Comparison of ENCODE assay signal across 1 cellular context in the genomic region with DNA sequence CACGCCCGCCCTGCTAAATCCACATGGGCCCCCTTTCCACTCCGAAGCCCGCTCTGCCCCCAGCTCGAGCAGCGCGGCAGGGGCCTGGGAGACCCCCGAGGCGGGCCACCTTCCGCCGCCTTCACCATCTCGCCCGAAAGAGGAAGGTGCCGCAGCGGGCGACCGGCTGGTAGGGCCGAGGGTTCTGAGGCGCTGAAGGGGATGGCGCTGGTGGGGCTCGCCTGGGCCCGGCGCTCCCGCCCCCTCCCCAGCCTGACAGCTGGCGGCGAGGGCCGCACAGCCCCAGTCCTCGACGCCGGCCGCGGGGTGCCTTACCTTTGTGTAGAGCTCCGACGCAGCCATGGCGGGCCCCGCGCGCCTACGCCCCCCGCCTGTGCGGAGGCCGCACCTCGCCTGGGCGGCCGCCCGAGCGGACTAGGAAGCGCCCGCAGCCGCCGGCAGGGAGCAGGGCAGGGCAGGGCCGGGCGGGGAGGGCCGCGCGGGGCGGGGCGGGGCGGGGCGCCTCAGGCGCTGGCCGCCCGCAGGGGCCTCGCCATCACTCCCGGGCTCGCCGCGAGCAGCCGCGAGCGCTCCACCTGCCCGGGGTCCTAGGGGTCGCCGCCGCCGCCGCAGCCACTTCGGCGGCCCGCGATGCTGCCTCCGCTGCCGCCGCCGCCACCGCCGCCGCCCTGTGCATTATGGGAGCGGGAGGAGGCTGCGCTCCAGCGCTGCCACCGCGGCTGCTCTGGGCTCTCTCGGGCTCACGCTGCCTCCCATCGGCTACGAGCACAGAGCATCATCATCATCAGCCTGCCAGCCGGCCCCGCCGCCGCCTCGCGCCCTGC.
TF ChIP-seq lines count a peak whose summit lies in the region.

A gene (minus strand): TSS at position 416 of the 824 bp plus-strand sequence. CDS start 74 bp downstream, at position 342.

TF ChIP-seq in HepG2, 621 proteins besides CTCF, POLR2A, EP300 and RAD21 (continued from another document and continues in another):
- no peak for TF ChIP-seq SIX1 (CRISPR knock-in tag; IDR thresholded peaks at IDR 0.05; ENCODE audit: borderline replicate concordance)
- TF ChIP-seq, protein P1, sequence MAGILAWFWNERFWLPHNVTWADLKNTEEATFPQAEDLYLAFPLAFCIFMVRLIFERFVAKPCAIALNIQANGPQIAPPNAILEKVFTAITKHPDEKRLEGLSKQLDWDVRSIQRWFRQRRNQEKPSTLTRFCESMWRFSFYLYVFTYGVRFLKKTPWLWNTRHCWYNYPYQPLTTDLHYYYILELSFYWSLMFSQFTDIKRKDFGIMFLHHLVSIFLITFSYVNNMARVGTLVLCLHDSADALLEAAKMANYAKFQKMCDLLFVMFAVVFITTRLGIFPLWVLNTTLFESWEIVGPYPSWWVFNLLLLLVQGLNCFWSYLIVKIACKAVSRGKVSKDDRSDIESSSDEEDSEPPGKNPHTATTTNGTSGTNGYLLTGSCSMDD (CRISPR knock-in tag; IDR thresholded peaks at IDR 0.05) = no peak
- no peak for TF ChIP-seq ATF1 (CRISPR knock-in tag; IDR thresholded peaks at IDR 0.05)
- TF ChIP-seq CENPX (CRISPR knock-in tag; IDR thresholded peaks at IDR 0.05) = no peak
- TF ChIP-seq MTA1 (CRISPR knock-in tag; IDR thresholded peaks at IDR 0.05; ENCODE audit: borderline replicate concordance) = peak; percentile 25; the same call in 1 of the 2 replicates
- TF ChIP-seq, protein P2, sequence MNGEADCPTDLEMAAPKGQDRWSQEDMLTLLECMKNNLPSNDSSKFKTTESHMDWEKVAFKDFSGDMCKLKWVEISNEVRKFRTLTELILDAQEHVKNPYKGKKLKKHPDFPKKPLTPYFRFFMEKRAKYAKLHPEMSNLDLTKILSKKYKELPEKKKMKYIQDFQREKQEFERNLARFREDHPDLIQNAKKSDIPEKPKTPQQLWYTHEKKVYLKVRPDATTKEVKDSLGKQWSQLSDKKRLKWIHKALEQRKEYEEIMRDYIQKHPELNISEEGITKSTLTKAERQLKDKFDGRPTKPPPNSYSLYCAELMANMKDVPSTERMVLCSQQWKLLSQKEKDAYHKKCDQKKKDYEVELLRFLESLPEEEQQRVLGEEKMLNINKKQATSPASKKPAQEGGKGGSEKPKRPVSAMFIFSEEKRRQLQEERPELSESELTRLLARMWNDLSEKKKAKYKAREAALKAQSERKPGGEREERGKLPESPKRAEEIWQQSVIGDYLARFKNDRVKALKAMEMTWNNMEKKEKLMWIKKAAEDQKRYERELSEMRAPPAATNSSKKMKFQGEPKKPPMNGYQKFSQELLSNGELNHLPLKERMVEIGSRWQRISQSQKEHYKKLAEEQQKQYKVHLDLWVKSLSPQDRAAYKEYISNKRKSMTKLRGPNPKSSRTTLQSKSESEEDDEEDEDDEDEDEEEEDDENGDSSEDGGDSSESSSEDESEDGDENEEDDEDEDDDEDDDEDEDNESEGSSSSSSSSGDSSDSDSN (CRISPR knock-in tag; IDR thresholded peaks at IDR 0.05) = peak; percentile 58; the same call in 1 of the 2 replicates
- 0 out of 2 replicates have a peak, but pooled peaks have one; percentile 29 for TF ChIP-seq TGIF2 (CRISPR knock-in tag; IDR thresholded peaks at IDR 0.05)
- TF ChIP-seq HNRNPLL (IDR thresholded peaks at IDR 0.05; ENCODE audit: low read depth, low read length, poor library complexity, severe bottlenecking) = peak; percentile 50
- no peak for TF ChIP-seq CEBPG (CRISPR knock-in tag; IDR thresholded peaks at IDR 0.05)
- peak; percentile 25; the same call in 1 of the 2 replicates for TF ChIP-seq KMT2A (CRISPR knock-in tag; IDR thresholded peaks at IDR 0.05)
- 0 out of 2 replicates have a peak, but pooled peaks have one; percentile 24 for TF ChIP-seq MEIS2 (CRISPR knock-in tag; IDR thresholded peaks at IDR 0.05)
- peak; percentile 19; the same call in 1 of the 2 replicates for TF ChIP-seq NRL (CRISPR knock-in tag; IDR thresholded peaks at IDR 0.05; ENCODE audit: borderline replicate concordance)
- TF ChIP-seq KAT7 (CRISPR knock-in tag; IDR thresholded peaks at IDR 0.05; ENCODE audit: borderline replicate concordance) = no peak
- TF ChIP-seq, protein P3, sequence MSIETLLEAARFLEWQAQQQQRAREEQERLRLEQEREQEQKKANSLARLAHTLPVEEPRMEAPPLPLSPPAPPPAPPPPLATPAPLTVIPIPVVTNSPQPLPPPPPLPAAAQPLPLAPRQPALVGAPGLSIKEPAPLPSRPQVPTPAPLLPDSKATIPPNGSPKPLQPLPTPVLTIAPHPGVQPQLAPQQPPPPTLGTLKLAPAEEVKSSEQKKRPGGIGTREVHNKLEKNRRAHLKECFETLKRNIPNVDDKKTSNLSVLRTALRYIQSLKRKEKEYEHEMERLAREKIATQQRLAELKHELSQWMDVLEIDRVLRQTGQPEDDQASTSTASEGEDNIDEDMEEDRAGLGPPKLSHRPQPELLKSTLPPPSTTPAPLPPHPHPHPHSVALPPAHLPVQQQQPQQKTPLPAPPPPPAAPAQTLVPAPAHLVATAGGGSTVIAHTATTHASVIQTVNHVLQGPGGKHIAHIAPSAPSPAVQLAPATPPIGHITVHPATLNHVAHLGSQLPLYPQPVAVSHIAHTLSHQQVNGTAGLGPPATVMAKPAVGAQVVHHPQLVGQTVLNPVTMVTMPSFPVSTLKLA (IDR thresholded peaks at IDR 0.05) = no peak
- TF ChIP-seq ZNF274 (CRISPR knock-in tag; IDR thresholded peaks at IDR 0.05) = peak; percentile 49; the same call in 1 of the 2 replicates
- TF ChIP-seq ZNF292 (CRISPR knock-in tag; IDR thresholded peaks at IDR 0.05; ENCODE audit: borderline replicate concordance, low read depth) = 0 out of 2 replicates have a peak, but pooled peaks have one; percentile 21
- 0 out of 2 replicates have a peak, but pooled peaks have one; percentile 31 for TF ChIP-seq POLR2G (IDR thresholded peaks at IDR 0.05; ENCODE audit: low read depth, low read length)
- TF ChIP-seq POLR2AphosphoS2 (IDR thresholded peaks at IDR 0.05; ENCODE audit: low read depth, low read length) = no peak
- TF ChIP-seq SP4 (CRISPR knock-in tag; IDR thresholded peaks at IDR 0.05) = peak; percentile 23; the same call in 1 of the 2 replicates
- TF ChIP-seq, protein P4, sequence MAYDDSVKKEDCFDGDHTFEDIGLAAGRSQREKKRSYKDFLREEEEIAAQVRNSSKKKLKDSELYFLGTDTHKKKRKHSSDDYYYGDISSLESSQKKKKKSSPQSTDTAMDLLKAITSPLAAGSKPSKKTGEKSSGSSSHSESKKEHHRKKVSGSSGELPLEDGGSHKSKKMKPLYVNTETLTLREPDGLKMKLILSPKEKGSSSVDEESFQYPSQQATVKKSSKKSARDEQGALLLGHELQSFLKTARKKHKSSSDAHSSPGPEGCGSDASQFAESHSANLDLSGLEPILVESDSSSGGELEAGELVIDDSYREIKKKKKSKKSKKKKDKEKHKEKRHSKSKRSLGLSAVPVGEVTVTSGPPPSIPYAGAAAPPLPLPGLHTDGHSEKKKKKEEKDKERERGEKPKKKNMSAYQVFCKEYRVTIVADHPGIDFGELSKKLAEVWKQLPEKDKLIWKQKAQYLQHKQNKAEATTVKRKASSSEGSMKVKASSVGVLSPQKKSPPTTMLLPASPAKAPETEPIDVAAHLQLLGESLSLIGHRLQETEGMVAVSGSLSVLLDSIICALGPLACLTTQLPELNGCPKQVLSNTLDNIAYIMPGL (CRISPR knock-in tag; IDR thresholded peaks at IDR 0.05; ENCODE audit: borderline replicate concordance in 1 of 2, low read depth in 1 of 2) = peak in 1 of 2 experiments; percentile 30; a peak in 2 of 4 replicates
- TF ChIP-seq, protein P5, sequence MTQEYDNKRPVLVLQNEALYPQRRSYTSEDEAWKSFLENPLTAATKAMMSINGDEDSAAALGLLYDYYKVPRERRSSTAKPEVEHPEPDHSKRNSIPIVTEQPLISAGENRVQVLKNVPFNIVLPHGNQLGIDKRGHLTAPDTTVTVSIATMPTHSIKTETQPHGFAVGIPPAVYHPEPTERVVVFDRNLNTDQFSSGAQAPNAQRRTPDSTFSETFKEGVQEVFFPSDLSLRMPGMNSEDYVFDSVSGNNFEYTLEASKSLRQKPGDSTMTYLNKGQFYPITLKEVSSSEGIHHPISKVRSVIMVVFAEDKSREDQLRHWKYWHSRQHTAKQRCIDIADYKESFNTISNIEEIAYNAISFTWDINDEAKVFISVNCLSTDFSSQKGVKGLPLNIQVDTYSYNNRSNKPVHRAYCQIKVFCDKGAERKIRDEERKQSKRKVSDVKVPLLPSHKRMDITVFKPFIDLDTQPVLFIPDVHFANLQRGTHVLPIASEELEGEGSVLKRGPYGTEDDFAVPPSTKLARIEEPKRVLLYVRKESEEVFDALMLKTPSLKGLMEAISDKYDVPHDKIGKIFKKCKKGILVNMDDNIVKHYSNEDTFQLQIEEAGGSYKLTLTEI (CRISPR knock-in tag; conservative IDR thresholded peaks at IDR 0.05) = no peak
- TF ChIP-seq, protein P6, sequence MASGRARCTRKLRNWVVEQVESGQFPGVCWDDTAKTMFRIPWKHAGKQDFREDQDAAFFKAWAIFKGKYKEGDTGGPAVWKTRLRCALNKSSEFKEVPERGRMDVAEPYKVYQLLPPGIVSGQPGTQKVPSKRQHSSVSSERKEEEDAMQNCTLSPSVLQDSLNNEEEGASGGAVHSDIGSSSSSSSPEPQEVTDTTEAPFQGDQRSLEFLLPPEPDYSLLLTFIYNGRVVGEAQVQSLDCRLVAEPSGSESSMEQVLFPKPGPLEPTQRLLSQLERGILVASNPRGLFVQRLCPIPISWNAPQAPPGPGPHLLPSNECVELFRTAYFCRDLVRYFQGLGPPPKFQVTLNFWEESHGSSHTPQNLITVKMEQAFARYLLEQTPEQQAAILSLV (CRISPR knock-in tag; IDR thresholded peaks at IDR 0.05; ENCODE audit: borderline replicate concordance) = no peak
- peak; percentile 19; the same call in 1 of the 2 replicates for TF ChIP-seq YEATS4 (CRISPR knock-in tag; IDR thresholded peaks at IDR 0.05; ENCODE audit: borderline replicate concordance)
- TF ChIP-seq ZNF598 (CRISPR knock-in tag; IDR thresholded peaks at IDR 0.05; ENCODE audit: borderline replicate concordance) = peak; percentile 59; the same call in 1 of the 2 replicates
- peak; percentile 54; the same call in 1 of the 2 replicates for TF ChIP-seq GLI4 (CRISPR knock-in tag; IDR thresholded peaks at IDR 0.05; ENCODE audit: borderline replicate concordance)
- TF ChIP-seq, protein P7, sequence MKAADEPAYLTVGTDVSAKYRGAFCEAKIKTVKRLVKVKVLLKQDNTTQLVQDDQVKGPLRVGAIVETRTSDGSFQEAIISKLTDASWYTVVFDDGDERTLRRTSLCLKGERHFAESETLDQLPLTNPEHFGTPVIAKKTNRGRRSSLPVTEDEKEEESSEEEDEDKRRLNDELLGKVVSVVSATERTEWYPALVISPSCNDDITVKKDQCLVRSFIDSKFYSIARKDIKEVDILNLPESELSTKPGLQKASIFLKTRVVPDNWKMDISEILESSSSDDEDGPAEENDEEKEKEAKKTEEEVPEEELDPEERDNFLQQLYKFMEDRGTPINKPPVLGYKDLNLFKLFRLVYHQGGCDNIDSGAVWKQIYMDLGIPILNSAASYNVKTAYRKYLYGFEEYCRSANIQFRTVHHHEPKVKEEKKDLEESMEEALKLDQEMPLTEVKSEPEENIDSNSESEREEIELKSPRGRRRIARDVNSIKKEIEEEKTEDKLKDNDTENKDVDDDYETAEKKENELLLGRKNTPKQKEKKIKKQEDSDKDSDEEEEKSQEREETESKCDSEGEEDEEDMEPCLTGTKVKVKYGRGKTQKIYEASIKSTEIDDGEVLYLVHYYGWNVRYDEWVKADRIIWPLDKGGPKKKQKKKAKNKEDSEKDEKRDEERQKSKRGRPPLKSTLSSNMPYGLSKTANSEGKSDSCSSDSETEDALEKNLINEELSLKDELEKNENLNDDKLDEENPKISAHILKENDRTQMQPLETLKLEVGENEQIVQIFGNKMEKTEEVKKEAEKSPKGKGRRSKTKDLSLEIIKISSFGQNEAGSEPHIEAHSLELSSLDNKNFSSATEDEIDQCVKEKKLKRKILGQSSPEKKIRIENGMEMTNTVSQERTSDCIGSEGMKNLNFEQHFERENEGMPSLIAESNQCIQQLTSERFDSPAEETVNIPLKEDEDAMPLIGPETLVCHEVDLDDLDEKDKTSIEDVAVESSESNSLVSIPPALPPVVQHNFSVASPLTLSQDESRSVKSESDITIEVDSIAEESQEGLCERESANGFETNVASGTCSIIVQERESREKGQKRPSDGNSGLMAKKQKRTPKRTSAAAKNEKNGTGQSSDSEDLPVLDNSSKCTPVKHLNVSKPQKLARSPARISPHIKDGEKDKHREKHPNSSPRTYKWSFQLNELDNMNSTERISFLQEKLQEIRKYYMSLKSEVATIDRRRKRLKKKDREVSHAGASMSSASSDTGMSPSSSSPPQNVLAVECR (CRISPR knock-in tag; IDR thresholded peaks at IDR 0.05; ENCODE audit: borderline replicate concordance) = peak; percentile 49; the same call in 1 of the 2 replicates
- TF ChIP-seq ZSCAN12 (CRISPR knock-in tag; IDR thresholded peaks at IDR 0.05) = no peak
- no peak for TF ChIP-seq ZNF747 (CRISPR knock-in tag; IDR thresholded peaks at IDR 0.05; ENCODE audit: borderline replicate concordance)
- no peak for TF ChIP-seq ZNF317 (CRISPR knock-in tag; IDR thresholded peaks at IDR 0.05)
- 0 out of 2 replicates have a peak, but pooled peaks have one; percentile 29 for TF ChIP-seq GPN1 (CRISPR knock-in tag; IDR thresholded peaks at IDR 0.05; ENCODE audit: borderline replicate concordance)
- TF ChIP-seq, protein P8, sequence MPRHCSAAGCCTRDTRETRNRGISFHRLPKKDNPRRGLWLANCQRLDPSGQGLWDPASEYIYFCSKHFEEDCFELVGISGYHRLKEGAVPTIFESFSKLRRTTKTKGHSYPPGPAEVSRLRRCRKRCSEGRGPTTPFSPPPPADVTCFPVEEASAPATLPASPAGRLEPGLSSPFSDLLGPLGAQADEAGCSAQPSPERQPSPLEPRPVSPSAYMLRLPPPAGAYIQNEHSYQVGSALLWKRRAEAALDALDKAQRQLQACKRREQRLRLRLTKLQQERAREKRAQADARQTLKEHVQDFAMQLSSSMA (CRISPR knock-in tag; IDR thresholded peaks at IDR 0.05) = no peak
- TF ChIP-seq, protein P9, sequence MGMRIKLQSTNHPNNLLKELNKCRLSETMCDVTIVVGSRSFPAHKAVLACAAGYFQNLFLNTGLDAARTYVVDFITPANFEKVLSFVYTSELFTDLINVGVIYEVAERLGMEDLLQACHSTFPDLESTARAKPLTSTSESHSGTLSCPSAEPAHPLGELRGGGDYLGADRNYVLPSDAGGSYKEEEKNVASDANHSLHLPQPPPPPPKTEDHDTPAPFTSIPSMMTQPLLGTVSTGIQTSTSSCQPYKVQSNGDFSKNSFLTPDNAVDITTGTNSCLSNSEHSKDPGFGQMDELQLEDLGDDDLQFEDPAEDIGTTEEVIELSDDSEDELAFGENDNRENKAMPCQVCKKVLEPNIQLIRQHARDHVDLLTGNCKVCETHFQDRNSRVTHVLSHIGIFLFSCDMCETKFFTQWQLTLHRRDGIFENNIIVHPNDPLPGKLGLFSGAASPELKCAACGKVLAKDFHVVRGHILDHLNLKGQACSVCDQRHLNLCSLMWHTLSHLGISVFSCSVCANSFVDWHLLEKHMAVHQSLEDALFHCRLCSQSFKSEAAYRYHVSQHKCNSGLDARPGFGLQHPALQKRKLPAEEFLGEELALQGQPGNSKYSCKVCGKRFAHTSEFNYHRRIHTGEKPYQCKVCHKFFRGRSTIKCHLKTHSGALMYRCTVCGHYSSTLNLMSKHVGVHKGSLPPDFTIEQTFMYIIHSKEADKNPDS (CRISPR knock-in tag; IDR thresholded peaks at IDR 0.05) = no peak
- 0 out of 2 replicates have a peak, but pooled peaks have one; percentile 74 for TF ChIP-seq ZNF546 (CRISPR knock-in tag; conservative IDR thresholded peaks at IDR 0.05)
- TF ChIP-seq, protein P10, sequence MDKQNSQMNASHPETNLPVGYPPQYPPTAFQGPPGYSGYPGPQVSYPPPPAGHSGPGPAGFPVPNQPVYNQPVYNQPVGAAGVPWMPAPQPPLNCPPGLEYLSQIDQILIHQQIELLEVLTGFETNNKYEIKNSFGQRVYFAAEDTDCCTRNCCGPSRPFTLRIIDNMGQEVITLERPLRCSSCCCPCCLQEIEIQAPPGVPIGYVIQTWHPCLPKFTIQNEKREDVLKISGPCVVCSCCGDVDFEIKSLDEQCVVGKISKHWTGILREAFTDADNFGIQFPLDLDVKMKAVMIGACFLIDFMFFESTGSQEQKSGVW (CRISPR knock-in tag; IDR thresholded peaks at IDR 0.05; ENCODE audit: borderline replicate concordance) = no peak
